In the genomic region with DNA sequence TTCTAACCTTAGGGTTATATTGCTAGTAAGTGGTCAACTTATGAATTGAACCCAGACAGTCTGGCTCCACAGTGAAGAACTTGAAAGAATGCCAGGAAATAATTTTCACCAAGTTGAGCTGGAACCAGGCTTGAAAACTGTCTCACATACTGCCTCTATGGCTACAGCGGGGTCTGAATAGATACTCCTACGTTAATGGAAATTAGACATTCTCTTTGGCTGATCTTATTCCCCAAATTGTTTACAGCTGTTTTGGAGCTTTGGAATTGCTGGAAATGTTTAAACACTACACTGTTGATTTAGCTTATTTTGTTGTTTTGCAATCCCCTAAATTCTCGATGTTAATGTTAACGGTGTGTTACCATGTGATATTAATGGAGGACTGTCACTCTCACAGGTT, we compare ENCODE assay signal across 23 cellular contexts.
"Had no signal": no experiment of that assay in that cellular context is flagged by ENCODE, and none has a peak within 500 bp of the region (broad histone marks: within the 10 kb centered on the region; RNA-seq: fewer than 3 reads in every experiment).

No MANE protein-coding gene starts in this region.

- H3K27me3 ChIP-seq: colonic mucosa, left lung, neural progenitor cell, ovary, suprapubic skin had no signal

- H3K9ac ChIP-seq: neural progenitor cell had no signal

- DNase-seq: activated CD4-positive, alpha-beta memory T cell treated with anti-CD3 and anti-CD28 coated beads, Interleukin-2, amount 10 ng/mL, durations not matched to agents 7 days and 5 days; activated CD4-positive, alpha-beta T cell treated with anti-CD3 and anti-CD28 coated beads for 36 hours; activated CD8-positive, alpha-beta memory T cell treated with anti-CD3 and anti-CD28 coated beads, Interleukin-2, amount 50 U/mL, for 4 hours; activated gamma-delta T cell treated with Interleukin-2 at 50 U/mL for 16 hours; activated naive CD8-positive, alpha-beta T cell treated with anti-CD3 and anti-CD28 coated beads for 36 hours; activated T-cell treated with anti-CD3 and anti-CD28 coated beads, Interleukin-2, amount 50 U/mL, for 72 hours; anterior cingulate cortex; colonic mucosa; effector CD8-positive, alpha-beta T cell; foreskin melanocyte; head of caudate nucleus; islet precursor cell; left lung; ovary; stimulated activated CD4-positive, alpha-beta T cell treated with anti-CD3 and anti-CD28 coated beads, Interleukin-4, amount 100 ng/mL, for 1 hour; stimulated activated CD8-positive, alpha-beta memory T cell treated with anti-CD3 and anti-CD28 coated beads, Interleukin-4, amount 100 ng/mL, for 48 hours; stimulated activated naive CD8-positive, alpha-beta T cell treated with anti-CD3 and anti-CD28 coated beads, Interleukin-15, Interleukin-2, amounts not matched to agents 100 U/mL and 50 U/mL, for 24 hours; T-cell; T1000 had no signal

- H3K4me3 ChIP-seq: colonic mucosa, left lung, neural progenitor cell, ovary, suprapubic skin had no signal

- H3K27ac ChIP-seq: colonic mucosa, epithelial cell of prostate, left lung, neural progenitor cell, ovary, suprapubic skin, VCaP had no signal

- H3K4me1 ChIP-seq: colonic mucosa, suprapubic skin had no signal

- H3K36me3 ChIP-seq: colonic mucosa, left lung, neural progenitor cell, ovary, suprapubic skin had no signal

- ATAC-seq: activated CD4-positive, alpha-beta T cell treated with anti-CD3 and anti-CD28 coated beads for 36 hours; activated T-cell treated with anti-CD3 and anti-CD28 coated beads, Interleukin-2, amount 50 U/mL, for 72 hours; left lung; stimulated activated naive CD8-positive, alpha-beta T cell treated with anti-CD3 and anti-CD28 coated beads, Interleukin-15, Interleukin-2, amounts not matched to agents 100 U/mL and 50 U/mL, for 24 hours; T-cell had no signal

- H3K9me3 ChIP-seq: colonic mucosa, ovary, suprapubic skin had no signal
